ENCODE assay signal across 21 cellular contexts in genomic region chr4:120432451-120432850, GRCh38.
"Had no signal": no experiment of that assay in that cellular context is flagged by ENCODE, and none has a peak within 500 bp of the region (broad histone marks: within the 10 kb centered on the region; RNA-seq: fewer than 3 reads in every experiment).

No MANE protein-coding gene starts in this region.

- H3K36me3 ChIP-seq: SJSA1 had no signal

- H3K4me3 ChIP-seq: SJSA1, SK-N-MC had no signal

- H3K9ac ChIP-seq: KMS-11 had no signal

- H3K27me3 ChIP-seq: SJSA1 had no signal

- H3K4me1 ChIP-seq: SJSA1 had no signal

- DNase-seq: IMR-90, Kasumi-1, MM.1S, NCI-H1092 treated with DMSO at 0.1 percent for 48 hours, NCI-H1436, NCI-H187, NCI-H2029, NCI-H2081 treated with DMSO at 0.1 percent for 48 hours, NCI-H2171, NCI-H226, NCI-H446, NCI-H510A, NCI-H524 treated with DMSO at 0.1 percent for 48 hours, NCI-H69, NCI-H774, Right ventricle myocardium superior, RPMI8226, SIG-M5 had no signal

- H3K27ac ChIP-seq: KMS-11, SJSA1, SK-N-MC had no signal

- H3K9me3 ChIP-seq: SJSA1 had no signal
